ENCODE assay signal across 19 cellular contexts in genomic region chr11:111301840-111302113, GRCh38. TPM values are rescaled to one million over a fixed set of nuclear protein-coding genes. Genes with fewer than 3 reads are reported as not detected.
DNase-seq lines count a peak whose midpoint lies in the region; ATAC-seq and TF ChIP-seq lines count a peak whose summit lies in the region.
"Had no signal": no experiment of that assay in that cellular context is flagged by ENCODE, and none has a peak within 500 bp of the region (broad histone marks: within the 10 kb centered on the region; RNA-seq: fewer than 3 reads in every experiment).

No MANE protein-coding gene starts in this region.

- no peaks in the 10 kb centered on the region for H3K9me3 ChIP-seq in esophagus muscularis mucosa
- H3K9me3 ChIP-seq in parathyroid adenoma (ENCODE audit: control insufficient read depth, low read length): no peaks in the 10 kb centered on the region
- no peaks in the 10 kb centered on the region for H3K9me3 ChIP-seq in upper lobe of right lung
- no peaks in the 10 kb centered on the region for H3K9me3 ChIP-seq in suprapubic skin

- H3K9ac ChIP-seq in parathyroid adenoma: no peak overlapping the region

- H3K27me3 ChIP-seq in esophagus muscularis mucosa: peaks cover 0 to 10% (median 0%) of the 10 kb centered on the region in 4 donors
- no peaks in the 10 kb centered on the region for H3K27me3 ChIP-seq in parathyroid adenoma (ENCODE audit: control insufficient read depth, insufficient read depth, low read length)
- no peaks in the 10 kb centered on the region for H3K27me3 ChIP-seq in upper lobe of right lung
- peaks cover 25% of the 10 kb centered on the region for H3K27me3 ChIP-seq in suprapubic skin

- TF ChIP-seq CTCF in esophagus muscularis mucosa (IDR thresholded peaks at IDR 0.05): no peak
- no peak for TF ChIP-seq CTCF in parathyroid adenoma (IDR thresholded peaks at IDR 0.05)
- no peak for TF ChIP-seq CTCF in upper lobe of right lung (IDR thresholded peaks at IDR 0.05)
- no peak for TF ChIP-seq CTCF in suprapubic skin (IDR thresholded peaks at IDR 0.05)

- H3K36me3 ChIP-seq in esophagus muscularis mucosa: no peaks in the 10 kb centered on the region
- no peaks in the 10 kb centered on the region for H3K36me3 ChIP-seq in parathyroid adenoma (ENCODE audit: control insufficient read depth, insufficient read depth, low read length)
- no peaks in the 10 kb centered on the region for H3K36me3 ChIP-seq in upper lobe of right lung
- H3K36me3 ChIP-seq in suprapubic skin: no peaks in the 10 kb centered on the region

- H3K27ac ChIP-seq in esophagus muscularis mucosa (replicated peaks in 1 of 4) (no peak overlapping the region), parathyroid adenoma (peak overlapping the region; percentile 96), upper lobe of right lung (peak overlapping the region; percentile 34), suprapubic skin (no peak overlapping the region)
- H3K27ac ChIP-seq: PC-9 had no signal

- H3K79me2 ChIP-seq in parathyroid adenoma: no peaks in the 10 kb centered on the region

- no peak overlapping the region for H2AFZ ChIP-seq in parathyroid adenoma
- H2AFZ ChIP-seq: PC-9 had no signal

- intact Hi-C loops in esophagus muscularis mucosa (cut with DNase I): loop anchor here (10.0 kb wide), 1 partner anchor 53 kb away; no protein-coding TSS in a partner anchor
- intact Hi-C loops in upper lobe of right lung (cut with DNase I): no loop called here

- H3K4me1 ChIP-seq in esophagus muscularis mucosa: peaks cover 7 to 42% (median 34%) of the 10 kb centered on the region in 4 donors
- H3K4me1 ChIP-seq in parathyroid adenoma: peaks cover 17% of the 10 kb centered on the region
- peaks cover 5% of the 10 kb centered on the region for H3K4me1 ChIP-seq in upper lobe of right lung
- H3K4me1 ChIP-seq in suprapubic skin: peaks cover 41% of the 10 kb centered on the region

- no peak for TF ChIP-seq EP300 in esophagus muscularis mucosa (IDR thresholded peaks at IDR 0.05)
- no peak for TF ChIP-seq EP300 in suprapubic skin (IDR thresholded peaks at IDR 0.05)

- peak; percentile 77 for DNase-seq in NCI-H1092 treated with DMSO at 0.1 percent for 48 hours (lab: John Stamatoyannopoulos, UW)
- DNase-seq in NCI-H1092 (lab: John Stamatoyannopoulos, UW): no peak
- peak; percentile 21 for DNase-seq in esophagus muscularis mucosa (ENCODE audit: extremely low spot score)
- DNase-seq in upper lobe of right lung: no peak
- no peak for DNase-seq in suprapubic skin (ENCODE audit: low spot score in 2 of 2)
- DNase-seq: EL, GDM1, HCEC 1CT, IMR-90, KG1, PC-9 had no signal

- H3K4me2 ChIP-seq in parathyroid adenoma (ENCODE audit: low read length): peak overlapping the region; percentile 59
- H3K4me2 ChIP-seq: PC-9 had no signal

- TF ChIP-seq POLR2A in esophagus muscularis mucosa (IDR thresholded peaks at IDR 0.05; ENCODE audit: low read depth) (no peak), suprapubic skin (IDR thresholded peaks at IDR 0.05) (no peak)

- H3K4me3 ChIP-seq in esophagus muscularis mucosa: no peak overlapping the region
- peak overlapping the region; percentile 0 for H3K4me3 ChIP-seq in parathyroid adenoma (ENCODE audit: low read depth, low read length)
- H3K4me3 ChIP-seq in upper lobe of right lung: no peak overlapping the region
- no peak overlapping the region for H3K4me3 ChIP-seq in suprapubic skin
- H3K4me3 ChIP-seq: GM12878, PC-9 had no signal

- WGBS in esophagus muscularis mucosa: 86% methylated on average over 3 of the region's 3 CpGs
- 79% methylated on average over 3 of the region's 3 CpGs for WGBS in suprapubic skin

- ATAC-seq in upper lobe of right lung (no peak), GM18517 (IDR thresholded peaks at IDR 0.05; ENCODE audit: unreplicated experiment) (no peak)
- ATAC-seq: GM12878, Right ventricle myocardium inferior had no signal

RNA-seq across cellular contexts. Expression of gene POU2AF3, which starts 3.4 kb away (rescaled TPM):
- total RNA-seq in esophagus muscularis mucosa (1 to 10 TPM in 2 of 4 donors, under 1 TPM in 1, not detected in 1; 0.99 to 2.9 (median 2.2) TPM), upper lobe of right lung (1.8 TPM), suprapubic skin (under 1 TPM in 1 of 4 donors, not detected in 3; 0.89 TPM)
- total RNA-seq: A172, IMR-90, SK-MEL-5 had no signal

RNA-seq across cellular contexts. Expression of gene POU2AF2, which starts 56.3 kb away (rescaled TPM):
- total RNA-seq in esophagus muscularis mucosa (under 1 TPM in 1 of 4 donors, not detected in 3; 0.66 TPM), upper lobe of right lung (not detected), suprapubic skin (not detected)
- total RNA-seq: A172, GM12878, H1, IMR-90, PC-9, Right ventricle myocardium inferior, RPMI7951, SK-MEL-5 had no signal

Comparison
In these comparisons a context has a peak if more than half of its experiments do, and no peak if none do; other contexts are left out.
1. DNase-seq: peak in NCI-H1092 treated with DMSO at 0.1 percent for 48 hours (single experiment) and esophagus muscularis mucosa (single experiment); none in NCI-H1092 (single experiment), upper lobe of right lung (single experiment) and suprapubic skin (0 of 2).
2. H3K27ac ChIP-seq: peak in parathyroid adenoma (single experiment) and upper lobe of right lung (single experiment); none in esophagus muscularis mucosa (0 of 4) and suprapubic skin (single experiment).